In genomic region chr4:152708361-152708760, GRCh38 we compare ENCODE assay signal across 24 cellular contexts. TPM values are rescaled to one million over a fixed set of nuclear protein-coding genes. Genes with fewer than 3 reads are reported as not detected.
A peak's percentile ranks its signal among the peaks of the same experiment; 100 is the strongest.
DNase-seq lines count a peak whose midpoint lies in the region; ATAC-seq and TF ChIP-seq lines count a peak whose summit lies in the region.
"Had no signal": no experiment of that assay in that cellular context is flagged by ENCODE, and none has a peak within 500 bp of the region (broad histone marks: within the 10 kb centered on the region; RNA-seq: fewer than 3 reads in every experiment).

No MANE protein-coding gene starts in this region.

- CTCF ChIA-PET in PC-3 (lab: Charles Lee): no interaction called here

- TF ChIP-seq CTCF in PC-3 (conservative IDR thresholded peaks at IDR 0.05; ENCODE audit: low read depth, low read length): no peak
- no peak for TF ChIP-seq CTCF in foreskin keratinocyte (conservative IDR thresholded peaks at IDR 0.05)
- no peak for TF ChIP-seq CTCF in prostate gland (IDR thresholded peaks at IDR 0.05)

- no peak overlapping the region for H3K4me3 ChIP-seq in PC-3 (ENCODE audit: low read length)
- H3K4me3 ChIP-seq in skin epidermis: no peak overlapping the region
- no peak overlapping the region for H3K4me3 ChIP-seq in prostate gland
- H3K4me3 ChIP-seq: GM23248, pancreas, stomach, transverse colon had no signal

- no peaks in the 10 kb centered on the region for H4K20me1 ChIP-seq in PC-3 (ENCODE audit: low read length)

- ATAC-seq in PC-3 (0 out of 2 replicates have a peak, but pooled peaks have one; percentile 33), foreskin keratinocyte (no peak)
- ATAC-seq: left lobe of liver; natural killer cell treated with Interleukin-12 subunit alpha and Interleukin-12 subunit beta and Interleukin-15 and Interleukin-18, amount 100 ng/mL, for 72 hours; pancreas; sciatic nerve; SK-N-SH treated with all-trans-retinoic acid at 6 μM for 48 hours had no signal

- H3K4me1 ChIP-seq in PC-3 (ENCODE audit: insufficient read depth, low read length) (peaks cover 24% of the 10 kb centered on the region), foreskin keratinocyte (peaks cover 11% of the 10 kb centered on the region), prostate gland (replicated peaks) (no peaks in the 10 kb centered on the region)
- H3K4me1 ChIP-seq: pancreas, transverse colon had no signal

- no peak overlapping the region for H2AFZ ChIP-seq in PC-3 (ENCODE audit: low read length)
- H2AFZ ChIP-seq: GM23248 had no signal

- peak overlapping the region; percentile 57 for H3K4me2 ChIP-seq in PC-3 (ENCODE audit: low read length)

- H3K9me2 ChIP-seq in PC-3 (replicated peaks; ENCODE audit: low read length): no peaks in the 10 kb centered on the region

- POLR2A ChIA-PET in PC-3 (lab: Charles Lee; ENCODE audit: unreplicated experiment): no interaction called here

- BruUV-seq in PC-3 (replicated peaks; lab: Mats Ljungman, UMichigan): no TSS peak

- no peaks in the 10 kb centered on the region for H3F3A ChIP-seq in PC-3 (ENCODE audit: low read length, unreplicated experiment)

- H3K9me3 ChIP-seq in PC-3 (ENCODE audit: low read length) (no peaks in the 10 kb centered on the region), prostate gland (no peaks in the 10 kb centered on the region)
- H3K9me3 ChIP-seq: pancreas, transverse colon had no signal

- peak overlapping the region; percentile 82 for H3K27ac ChIP-seq in PC-3 (ENCODE audit: low read length)
- H3K27ac ChIP-seq in foreskin keratinocyte: peak overlapping the region; percentile 97
- peak overlapping the region in 18 of 21 experiments; percentile 13 to 81 (median 62) for H3K27ac ChIP-seq in skin epidermis
- peak overlapping the region in 1 of 2 donors; percentile 50 for H3K27ac ChIP-seq in prostate gland
- H3K27ac ChIP-seq: GM23248, pancreas, stomach, transverse colon, WERI-Rb-1 had no signal

- 29% methylated on average over 1 of the region's 1 CpG for WGBS in prostate gland

- DNase-seq in DMS53 (lab: John Stamatoyannopoulos, UW): peak; percentile 7
- DNase-seq in DMS53 treated with DMSO at 0.1 percent for 48 hours (lab: John Stamatoyannopoulos, UW; ENCODE audit: unreplicated experiment): no peak
- DNase-seq in PC-3: peak; percentile 52
- peak in 1 of 2 donors; percentile 28 for DNase-seq in foreskin keratinocyte
- DNase-seq in prostate gland (ENCODE audit: low spot score): no peak
- DNase-seq in GDM1 (lab: John Stamatoyannopoulos, UW): no peak
- no peak for DNase-seq in foreskin melanocyte
- DNase-seq: 8988T; activated CD4-positive, alpha-beta T cell treated with anti-CD3 and anti-CD28 coated beads, Interleukin-2, amount 50 U/mL, for 1 hour; activated naive CD4-positive, alpha-beta T cell treated with anti-CD3 and anti-CD28 coated beads, Interleukin-2, amount 10 ng/mL, durations not matched to agents 7 days and 5 days; CD4-positive, alpha-beta memory T cell; DMS 273 treated with DMSO at 0.1 percent for 48 hours; GM23248; head of caudate nucleus; NCI-H526; pancreas; stomach; transverse colon; WERI-Rb-1 had no signal

- no peaks in the 10 kb centered on the region for H3K79me2 ChIP-seq in PC-3 (ENCODE audit: low read length)

- H3K27me3 ChIP-seq in PC-3 (ENCODE audit: low read length) (no peaks in the 10 kb centered on the region), foreskin keratinocyte (no peaks in the 10 kb centered on the region), prostate gland (replicated peaks; ENCODE audit: insufficient read depth) (no peaks in the 10 kb centered on the region)
- H3K27me3 ChIP-seq: pancreas, stomach, transverse colon had no signal

- peak overlapping the region; percentile 51 for H3K9ac ChIP-seq in PC-3 (ENCODE audit: low read length)
- H3K9ac ChIP-seq: GM23248 had no signal

- H3K36me3 ChIP-seq in PC-3 (ENCODE audit: low read depth, low read length) (no peaks in the 10 kb centered on the region), prostate gland (no peaks in the 10 kb centered on the region)
- H3K36me3 ChIP-seq: pancreas, stomach, transverse colon, WERI-Rb-1 had no signal

- intact Hi-C loops in PC-3 (cut with micrococcal nuclease): no loop called here
- intact Hi-C loops in prostate gland (cut with DNase I): no loop called here

- no peak for TF ChIP-seq POLR2A in prostate gland (IDR thresholded peaks at IDR 0.05)

RNA-seq across cellular contexts. Expression of gene TMEM154, which starts 28.6 kb away (rescaled TPM):
- total RNA-seq in PC-3 (2014; rRNA removed): 3.6 and 8.1 TPM in 2 replicates
- 102 and 118 TPM in 2 replicates for total RNA-seq in foreskin keratinocyte
- 12.8 and 13.3 TPM in 2 replicates for polyA plus RNA-seq in foreskin keratinocyte
- 1 to 10 TPM; 2.6 to 2.7 TPM for total RNA-seq in prostate gland

Comparison
In these comparisons a context has a peak if more than half of its experiments do, and no peak if none do; other contexts are left out.
1. DNase-seq: peak in DMS53 (single experiment) and PC-3 (single experiment); none in DMS53 treated with DMSO at 0.1 percent for 48 hours (single experiment), prostate gland (single experiment), GDM1 (single experiment) and foreskin melanocyte (single experiment).
2. RNA of gene TMEM154, which starts 28.6 kb away (total RNA-seq): 102 to 118 TPM in foreskin keratinocyte; 3.6 to 8.1 TPM in PC-3 and 2.6 to 2.7 TPM in prostate gland; every median in the first group is over 10 times any median in the second.